25 cellular contexts compared by ENCODE assay signal in the genomic region with DNA sequence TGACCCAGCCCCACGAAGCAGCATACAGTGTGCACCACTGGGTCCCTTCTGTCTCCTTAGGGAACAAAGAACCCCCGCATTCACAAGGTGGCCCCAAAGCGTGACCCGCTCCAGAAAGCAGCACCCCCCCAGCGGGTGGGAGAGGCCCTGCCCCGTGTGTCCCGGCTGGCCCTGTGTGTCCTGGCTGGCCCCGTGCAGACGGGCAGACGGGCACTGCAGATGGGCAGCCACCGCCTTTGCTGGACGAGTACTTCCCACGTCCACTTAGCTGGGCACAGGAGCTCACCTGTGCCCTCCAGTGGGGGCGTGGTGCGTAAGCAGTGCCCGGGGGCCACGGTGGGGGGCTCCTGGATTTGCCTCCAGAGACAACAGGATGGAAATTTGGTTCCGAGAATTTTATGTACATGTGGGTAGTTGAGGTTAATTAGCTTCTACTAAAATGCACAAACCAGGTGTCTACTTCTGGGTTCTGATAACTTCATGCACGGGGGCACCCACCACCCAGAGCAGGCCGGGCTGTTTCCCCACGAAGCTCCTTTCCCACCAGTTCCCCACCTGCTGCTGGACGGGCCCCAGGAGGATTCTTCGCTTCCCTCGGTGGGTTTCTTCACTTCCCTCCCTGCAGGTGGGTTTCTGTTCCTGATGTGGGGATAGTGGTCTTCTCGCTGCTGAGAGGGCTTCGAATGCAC. TPM values are rescaled to one million over a fixed set of nuclear protein-coding genes. Genes with fewer than 3 reads are reported as not detected.
DNase-seq lines count a peak whose midpoint lies in the region; ATAC-seq and TF ChIP-seq lines count a peak whose summit lies in the region.
"Had no signal": no experiment of that assay in that cellular context is flagged by ENCODE, and none has a peak within 500 bp of the region (broad histone marks: within the 10 kb centered on the region; RNA-seq: fewer than 3 reads in every experiment).

No MANE protein-coding gene starts in this region.

- H3K9me3 ChIP-seq in heart left ventricle, result no peaks in the 10 kb centered on the region
- no peaks in the 10 kb centered on the region for H3K9me3 ChIP-seq in Peyer's patch
- H3K9me3 ChIP-seq in aorta (ENCODE audit: control insufficient read depth, low read length), result no peaks in the 10 kb centered on the region
- H3K9me3 ChIP-seq: left lung, psoas muscle had no signal

- DNase-seq in cardiac septum (ENCODE audit: low spot score) (peak; percentile 20), heart left ventricle (no peak), Peyer's patch (peak in 2 of 3 donors; percentile 16 to 34), mesenteric fat pad (ENCODE audit: low spot score) (peak; percentile 86), aorta (peak; percentile 24 to 51), UCSD-AML1 (lab: John Stamatoyannopoulos, UW; ENCODE audit: unreplicated experiment) (no peak)
- no peak for DNase-seq in stimulated activated naive CD8-positive, alpha-beta T cell treated with anti-CD3 and anti-CD28 coated beads, Interleukin-15, Interleukin-2, amounts not matched to agents 100 U/mL and 50 U/mL, for 24 hours
- DNase-seq: activated CD4-positive, alpha-beta T cell treated with anti-CD3 and anti-CD28 coated beads, Interleukin-2, amount 10 ng/mL, durations not matched to agents 7 days and 5 days; activated T-cell treated with anti-CD3 and anti-CD28 coated beads, Interleukin-2, amount 50 U/mL, for 24 hours; C1 segment of cervical spinal cord; DMS153; glutamatergic neuron; midbrain; naive B cell; NCI-H1417 treated with DMSO at 0.1 percent for 48 hours; NCI-H2029 treated with DMSO at 0.1 percent for 48 hours; NCI-H526 treated with DMSO at 0.1 percent for 48 hours; NK-92 treated with Interleukin-12 subunit alpha and Interleukin-12 subunit beta, amount 100 ng/mL, for 24 hours; PC-3; psoas muscle; SHP77; stimulated activated naive B cell treated with anti-CD40 and anti-IgM and Interleukin-4, amounts not matched to agents 10 μg/mL and 1 μg/mL and 100 μg/mL, for 72 hours had no signal

- H3K27me3 ChIP-seq in heart left ventricle, result peaks cover 0 to 23% (median 0%) of the 10 kb centered on the region in 9 donors
- H3K27me3 ChIP-seq in Peyer's patch, result no peaks in the 10 kb centered on the region
- H3K27me3 ChIP-seq in aorta (ENCODE audit: control insufficient read depth in 1 of 2, insufficient read depth in 2 of 2, low read length in 1 of 2), result no peaks in the 10 kb centered on the region

- 82 to 88% (median 85%) methylated on average over 11 to 26 of the region's 26 CpGs for WGBS in heart left ventricle, 4 donors
- WGBS in aorta, 2 donors, result 88 to 89% methylated on average over 26 of the region's 26 CpGs

- H3K4me3 ChIP-seq in heart left ventricle, result no peak overlapping the region
- no peak overlapping the region for H3K4me3 ChIP-seq in Peyer's patch
- H3K4me3 ChIP-seq in aorta (ENCODE audit: low read length in 2 of 2), result no peak overlapping the region
- H3K4me3 ChIP-seq: left lung, psoas muscle had no signal

- intact Hi-C loops in cardiac septum (cut with DNase I) (no loop called here), heart left ventricle (cut with DNase I) (no loop called here), aorta (cut with DNase I) (no loop called here)

- H3K27ac ChIP-seq in heart left ventricle (no peak overlapping the region), Peyer's patch (no peak overlapping the region), aorta (ENCODE audit: low read depth in 1 of 2, low read length in 2 of 2) (no peak overlapping the region)
- H3K27ac ChIP-seq: KMS-11, left lung, psoas muscle had no signal

- no peak for TF ChIP-seq POLR2A in heart left ventricle (IDR thresholded peaks at IDR 0.05)
- TF ChIP-seq POLR2A in Peyer's patch (IDR thresholded peaks at IDR 0.05), result no peak

- ATAC-seq in heart left ventricle (no peak), aorta (ENCODE audit: low FRiP score) (no peak)
- no peak for ATAC-seq in stimulated activated naive CD8-positive, alpha-beta T cell treated with anti-CD3 and anti-CD28 coated beads, Interleukin-15, Interleukin-2, amounts not matched to agents 100 U/mL and 50 U/mL, for 24 hours
- ATAC-seq: esophagus mucosa; left lung; PC-3; psoas muscle; stimulated activated naive B cell treated with anti-CD40 and anti-IgM and Interleukin-4, amounts not matched to agents 10 μg/mL and 1 μg/mL and 100 μg/mL, for 72 hours had no signal

- H3K4me1 ChIP-seq in heart left ventricle (no peaks in the 10 kb centered on the region), Peyer's patch (peaks cover 0 to 5% (median 0%) of the 10 kb centered on the region in 4 donors), aorta (ENCODE audit: control insufficient read depth in 1 of 2, insufficient read depth in 2 of 2, low read length in 2 of 2) (no peaks in the 10 kb centered on the region)
- H3K4me1 ChIP-seq: left lung, psoas muscle had no signal

- TF ChIP-seq CTCF in heart left ventricle (IDR thresholded peaks at IDR 0.05) (no peak), Peyer's patch (IDR thresholded peaks at IDR 0.05) (no peak)

- no peaks in the 10 kb centered on the region for H3K36me3 ChIP-seq in heart left ventricle
- H3K36me3 ChIP-seq in Peyer's patch, result no peaks in the 10 kb centered on the region
- no peaks in the 10 kb centered on the region for H3K36me3 ChIP-seq in aorta (ENCODE audit: control insufficient read depth in 1 of 2, insufficient read depth in 2 of 2, low read length in 1 of 2)
- H3K36me3 ChIP-seq: left lung had no signal

RNA-seq across cellular contexts. Expression of a gene that starts 33.2 kb away (rescaled TPM):
- total RNA-seq in cardiac septum (2.7 TPM), heart left ventricle (1 to 10 TPM; 2.4 to 7.0 (median 3.0) TPM), Peyer's patch (10 to 100 TPM; 10.7 to 70.8 (median 30.5) TPM), mesenteric fat pad (21.7 TPM), aorta (1 to 10 TPM; 6.2 to 8.4 TPM)
- polyA plus RNA-seq in heart left ventricle (1 to 10 TPM; 3.5 to 4.3 TPM), aorta (10 to 100 TPM in 1 of 2 donors, 1 to 10 TPM in 1; 4.5 to 32.5 TPM)

Comparison
In these comparisons a context has a peak if more than half of its experiments do, and no peak if none do; other contexts are left out.
1. DNase-seq: peak in cardiac septum (single experiment), Peyer's patch (2 of 3), mesenteric fat pad (single experiment) and aorta (2 of 2); none in heart left ventricle (0 of 5), UCSD-AML1 (single experiment) and stimulated activated naive CD8-positive, alpha-beta T cell treated with anti-CD3 and anti-CD28 coated beads, Interleukin-15, Interleukin-2, amounts not matched to agents 100 U/mL and 50 U/mL, for 24 hours (single experiment).